ENCODE assay signal across 18 cellular contexts in genomic region chr12:109545826-109546225, GRCh38.
"Had no signal": no experiment of that assay in that cellular context is flagged by ENCODE, and none has a peak within 500 bp of the region (broad histone marks: within the 10 kb centered on the region; RNA-seq: fewer than 3 reads in every experiment).

No MANE protein-coding gene starts in this region.

- H3K27me3 ChIP-seq: right atrium auricular region had no signal

- H3K9me3 Mint-ChIP-seq: activated CD4-positive, alpha-beta T cell treated with anti-CD3 and anti-CD28 coated beads, Interleukin-2, amount 10 ng/mL, durations not matched to agents 7 days and 5 days; activated naive CD4-positive, alpha-beta T cell treated with anti-CD3 and anti-CD28 coated beads for 36 hours; activated T-cell treated with anti-CD3 and anti-CD28 coated beads, Interleukin-2, amount 50 U/mL, for 24 hours; stimulated activated memory B cell treated with anti-CD40 and anti-IgM and Interleukin-4, amounts not matched to agents 10 μg/mL and 1 μg/mL and 100 μg/mL, for 72 hours had no signal

- H3K36me3 ChIP-seq: esophagus muscularis mucosa, heart right ventricle, right atrium auricular region, thoracic aorta had no signal

- H3K9me3 ChIP-seq: body of pancreas, esophagus muscularis mucosa, heart right ventricle, right atrium auricular region, thoracic aorta, upper lobe of left lung had no signal

- DNase-seq: activated naive CD4-positive, alpha-beta T cell treated with anti-CD3 and anti-CD28 coated beads for 36 hours; activated T-cell treated with anti-CD3 and anti-CD28 coated beads, Interleukin-2, amount 50 U/mL, for 24 hours; body of pancreas; central memory CD4-positive, alpha-beta T cell; heart right ventricle; midbrain; stimulated activated CD4-positive, alpha-beta T cell treated with anti-CD3 and anti-CD28 coated beads, Interleukin-4, amount 100 ng/mL, for 24 hours; upper lobe of left lung had no signal

- H3K27ac Mint-ChIP-seq: activated naive CD4-positive, alpha-beta T cell treated with anti-CD3 and anti-CD28 coated beads for 36 hours; activated T-cell treated with anti-CD3 and anti-CD28 coated beads, Interleukin-2, amount 50 U/mL, for 24 hours; progenitor cell of endocrine pancreas; stimulated activated memory B cell treated with anti-CD40 and anti-IgM and Interleukin-4, amounts not matched to agents 10 μg/mL and 1 μg/mL and 100 μg/mL, for 72 hours had no signal

- H3K36me3 Mint-ChIP-seq: stimulated activated memory B cell treated with anti-CD40 and anti-IgM and Interleukin-4, amounts not matched to agents 10 μg/mL and 1 μg/mL and 100 μg/mL, for 72 hours had no signal

- H3K4me3 ChIP-seq: body of pancreas, coronary artery, esophagus muscularis mucosa, heart right ventricle, lung, right atrium auricular region, smooth muscle cell, thoracic aorta, upper lobe of left lung had no signal

- H3K4me3 Mint-ChIP-seq: activated CD4-positive, alpha-beta T cell treated with anti-CD3 and anti-CD28 coated beads, Interleukin-2, amount 10 ng/mL, durations not matched to agents 7 days and 5 days; activated CD8-positive, alpha-beta T cell treated with anti-CD3 and anti-CD28 coated beads, Interleukin-2, amount 10 ng/mL, durations not matched to agents 7 days and 5 days; activated naive CD4-positive, alpha-beta T cell treated with anti-CD3 and anti-CD28 coated beads for 36 hours; activated T-cell treated with anti-CD3 and anti-CD28 coated beads, Interleukin-2, amount 50 U/mL, for 24 hours; stimulated activated memory B cell treated with anti-CD40 and anti-IgM and Interleukin-4, amounts not matched to agents 10 μg/mL and 1 μg/mL and 100 μg/mL, for 72 hours had no signal

- H3K4me2 ChIP-seq: smooth muscle cell had no signal

- H3K4me1 Mint-ChIP-seq: stimulated activated memory B cell treated with anti-CD40 and anti-IgM and Interleukin-4, amounts not matched to agents 10 μg/mL and 1 μg/mL and 100 μg/mL, for 72 hours had no signal

- H3K4me1 ChIP-seq: body of pancreas had no signal

- H3K27ac ChIP-seq: body of pancreas, coronary artery, esophagus muscularis mucosa, heart right ventricle, thoracic aorta, upper lobe of left lung had no signal
